In genomic region chr13:99347911-99348451, GRCh38 we compare ENCODE assay signal across 11 cellular contexts. TPM values are rescaled to one million over a fixed set of nuclear protein-coding genes. Genes with fewer than 3 reads are reported as not detected.
DNase-seq lines count a peak whose midpoint lies in the region; ATAC-seq and TF ChIP-seq lines count a peak whose summit lies in the region.
"Had no signal": no experiment of that assay in that cellular context is flagged by ENCODE, and none has a peak within 500 bp of the region (broad histone marks: within the 10 kb centered on the region; RNA-seq: fewer than 3 reads in every experiment).

No MANE protein-coding gene starts in this region.

- peaks cover 36% of the 10 kb centered on the region for H3K36me3 ChIP-seq in CD8-positive, alpha-beta T cell (ENCODE audit: insufficient read depth, low read length)
- peaks cover 0 to 5% (median 0%) of the 10 kb centered on the region in 4 donors for H3K36me3 ChIP-seq in right lobe of liver

- POLR2A ChIA-PET in CD8-positive, alpha-beta T cell (lab: Charles Lee): interaction anchor here (1.2 to 1.7 kb wide), 2 partner anchors 12 to 15 kb away, joined by 3 to 4 read pairs; no protein-coding TSS in a partner anchor

- peaks cover 86% of the 10 kb centered on the region for H3K36me3 Mint-ChIP-seq in CD8-positive, alpha-beta T cell
- H3K36me3 Mint-ChIP-seq in endothelial cell (ENCODE audit: low read depth, unreplicated experiment) (peaks cover 37% of the 10 kb centered on the region), progenitor cell of endocrine pancreas (ENCODE audit: insufficient read depth) (peaks cover 19% of the 10 kb centered on the region)

- intact Hi-C loops in CD8-positive, alpha-beta T cell (cut with DNase I, micrococcal nuclease): no loop called here
- intact Hi-C loops in right lobe of liver (cut with DNase I): no loop called here

- H3K4me1 Mint-ChIP-seq in CD8-positive, alpha-beta T cell (ENCODE audit: low read depth): peaks cover 83% of the 10 kb centered on the region
- H3K4me1 Mint-ChIP-seq in endothelial cell (ENCODE audit: unreplicated experiment) (no peaks in the 10 kb centered on the region), progenitor cell of endocrine pancreas (ENCODE audit: low read depth) (no peaks in the 10 kb centered on the region)

- no peaks in the 10 kb centered on the region for H3K9me3 Mint-ChIP-seq in CD8-positive, alpha-beta T cell
- H3K9me3 Mint-ChIP-seq in endothelial cell (ENCODE audit: unreplicated experiment) (no peaks in the 10 kb centered on the region), progenitor cell of endocrine pancreas (ENCODE audit: low read depth) (no peaks in the 10 kb centered on the region)

- no peak for ATAC-seq in CD8-positive, alpha-beta T cell
- ATAC-seq in GM19035 (IDR thresholded peaks at IDR 0.05; ENCODE audit: unreplicated experiment) (peak; percentile 66), HG03108 (IDR thresholded peaks at IDR 0.05; ENCODE audit: unreplicated experiment) (peak; percentile 47), right lobe of liver (no peak), GM19324 (IDR thresholded peaks at IDR 0.05; ENCODE audit: low FRiP score, unreplicated experiment) (no peak)

- no peak for DNase-seq in CD8-positive, alpha-beta T cell
- DNase-seq in endothelial cell (ENCODE audit: low spot score) (no peak), progenitor cell of endocrine pancreas (ENCODE audit: low spot score, unreplicated experiment) (no peak), right lobe of liver (no peak), NCI-H526 (lab: John Stamatoyannopoulos, UW) (no peak)
- DNase-seq: cortex of kidney, DMS153, NCI-H774 had no signal

- TF ChIP-seq CTCF in CD8-positive, alpha-beta T cell (IDR thresholded peaks at IDR 0.05): no peak
- TF ChIP-seq CTCF in endothelial cell (IDR thresholded peaks at IDR 0.05; ENCODE audit: unreplicated experiment) (no peak), progenitor cell of endocrine pancreas (IDR thresholded peaks at IDR 0.05; ENCODE audit: unreplicated experiment) (no peak), right lobe of liver (IDR thresholded peaks at IDR 0.05) (no peak)

- peaks cover 34% of the 10 kb centered on the region for H3K4me1 ChIP-seq in CD8-positive, alpha-beta T cell (ENCODE audit: insufficient read depth, low read length)
- H3K4me1 ChIP-seq in right lobe of liver: no peaks in the 10 kb centered on the region

- H3K4me3 Mint-ChIP-seq in CD8-positive, alpha-beta T cell: no peak overlapping the region
- H3K4me3 Mint-ChIP-seq in endothelial cell (ENCODE audit: unreplicated experiment): peak overlapping the region; percentile 9
- H3K4me3 Mint-ChIP-seq in progenitor cell of endocrine pancreas (ENCODE audit: low read depth): no peak overlapping the region

- H3K27ac ChIP-seq in CD8-positive, alpha-beta T cell (ENCODE audit: low read depth, low read length): no peak overlapping the region
- H3K27ac ChIP-seq in right lobe of liver: no peak overlapping the region

- no peaks in the 10 kb centered on the region for H3K9me3 ChIP-seq in CD8-positive, alpha-beta T cell (ENCODE audit: low read length)
- H3K9me3 ChIP-seq in right lobe of liver: no peaks in the 10 kb centered on the region

- peak overlapping the region; percentile 82 for H3K27ac Mint-ChIP-seq in CD8-positive, alpha-beta T cell
- no peak overlapping the region for H3K27ac Mint-ChIP-seq in endothelial cell (ENCODE audit: unreplicated experiment)
- H3K27ac Mint-ChIP-seq in progenitor cell of endocrine pancreas: no peak overlapping the region

- no peaks in the 10 kb centered on the region for H3K27me3 ChIP-seq in CD8-positive, alpha-beta T cell (ENCODE audit: insufficient read depth, low read length)
- no peaks in the 10 kb centered on the region for H3K27me3 ChIP-seq in right lobe of liver

- TF ChIP-seq POLR2A in right lobe of liver (IDR thresholded peaks at IDR 0.05): no peak

- WGBS in right lobe of liver (ENCODE audit: insufficient coverage, low coverage, low lambda C conversion rate, missing lambda C conversion rate): 97% methylated on average over 8 of the region's 8 CpGs

- H3K4me3 ChIP-seq in CD8-positive, alpha-beta T cell (ENCODE audit: low read depth, low read length): no peak overlapping the region
- H3K4me3 ChIP-seq in right lobe of liver: no peak overlapping the region

- H3K27me3 Mint-ChIP-seq in CD8-positive, alpha-beta T cell (ENCODE audit: low read depth): no peaks in the 10 kb centered on the region
- H3K27me3 Mint-ChIP-seq in endothelial cell (ENCODE audit: unreplicated experiment) (peaks cover 4% of the 10 kb centered on the region), progenitor cell of endocrine pancreas (no peaks in the 10 kb centered on the region)

- CTCF ChIA-PET in CD8-positive, alpha-beta T cell (lab: Charles Lee): interaction anchor here (0.7 to 3.1 kb wide), 10 partner anchors 17 to 171 kb away, joined by 3 to 17 read pairs (median 4); no protein-coding TSS in a partner anchor

RNA-seq across cellular contexts. Expression of gene GPR183, which starts 40.8 kb away (rescaled TPM):
- 10 to 100 TPM; 80.2 to 85.5 TPM for total RNA-seq in CD8-positive, alpha-beta T cell
- total RNA-seq in endothelial cell (ENCODE audit: unreplicated experiment) (not detected), progenitor cell of endocrine pancreas (not detected in 2 replicates), right lobe of liver (1 to 10 TPM in 3 of 6 experiments, under 1 TPM in 3; 0.26 to 3.2 (median 1.0) TPM)

Comparison
In these comparisons a context has a peak if more than half of its experiments do, and no peak if none do; other contexts are left out.
1. ATAC-seq: peak in GM19035 (single experiment) and HG03108 (single experiment); none in CD8-positive, alpha-beta T cell (single experiment), right lobe of liver (0 of 4) and GM19324 (single experiment).
2. RNA of gene GPR183, which starts 40.8 kb away (total RNA-seq): 80.2 to 85.5 TPM in CD8-positive, alpha-beta T cell; 0.26 to 3.2 TPM in right lobe of liver, not detected in progenitor cell of endocrine pancreas and not detected in endothelial cell (single experiment); every median in the first group is over 10 times any median in the second.